1 cellular context compared by ENCODE assay signal in genomic region chr15:34837246-34838016, GRCh38.
TF ChIP-seq lines count a peak whose summit lies in the region.

No MANE protein-coding gene starts in this region.

TF ChIP-seq in SK-N-SH, 30 proteins besides CTCF, POLR2A, EP300 and RAD21 (continued from another document):
- TF ChIP-seq ZBTB33 (IDR thresholded peaks at IDR 0.05; ENCODE audit: borderline replicate concordance, low read depth) (0 out of 2 replicates have a peak, but pooled peaks have one; percentile 22), USF1 (IDR thresholded peaks at IDR 0.05; ENCODE audit: borderline replicate concordance, low read depth) (0 out of 2 replicates have a peak, but pooled peaks have one; percentile 5), NFIC (IDR thresholded peaks at IDR 0.05; ENCODE audit: borderline replicate concordance) (peak; percentile 91), POLR2AphosphoS5 (IDR thresholded peaks at IDR 0.05; ENCODE audit: low read depth, low read length) (peak; percentile 47; the same call in 1 of the 2 replicates), MAX (IDR thresholded peaks at IDR 0.05; ENCODE audit: low read depth) (peak; percentile 52; the same call in 1 of the 2 replicates)
